ENCODE assay signal across 31 cellular contexts in genomic region chr9:101702257-101702656, GRCh38. TPM values are rescaled to one million over a fixed set of nuclear protein-coding genes. Genes with fewer than 3 reads are reported as not detected.
"Had no signal": no experiment of that assay in that cellular context is flagged by ENCODE, and none has a peak within 500 bp of the region (broad histone marks: within the 10 kb centered on the region; RNA-seq: fewer than 3 reads in every experiment).

No MANE protein-coding gene starts in this region.

- H3K4me1 ChIP-seq: left lung, neural progenitor cell, parathyroid adenoma, testis, tibial artery had no signal

- H3K36me3 ChIP-seq: esophagus squamous epithelium, left lung, neural progenitor cell, right lobe of liver, tibial artery had no signal

- H3K9me3 ChIP-seq: esophagus squamous epithelium, right lobe of liver, testis had no signal

- H3K36me3 Mint-ChIP-seq: naive thymus-derived CD4-positive, alpha-beta T cell; neural progenitor cell; type B pancreatic cell had no signal

- H3K27ac Mint-ChIP-seq: naive thymus-derived CD4-positive, alpha-beta T cell; nephron; neural progenitor cell; progenitor cell of endocrine pancreas; type B pancreatic cell had no signal

- H3K27me3 ChIP-seq: right lobe of liver, testis, tibial artery had no signal

- H3K9me3 Mint-ChIP-seq: neural progenitor cell, type B pancreatic cell had no signal

- DNase-seq: dorsolateral prefrontal cortex; effector CD4-positive, alpha-beta T cell; esophagus squamous epithelium; head of caudate nucleus; kidney; left cardiac atrium; left lung; mesendoderm; midbrain; naive thymus-derived CD4-positive, alpha-beta T cell; right lobe of liver; stimulated activated CD4-positive, alpha-beta T cell treated with anti-CD3 and anti-CD28 coated beads, Interleukin-12 subunit alpha, Interleukin-12 subunit beta, amount 100 ng/mL, for 4 hours; stimulated activated CD4-positive, alpha-beta T cell treated with anti-CD3 and anti-CD28 coated beads, Interleukin-1b, Interleukin-23, amount 100 ng/mL, for 48 hours; stimulated activated CD4-positive, alpha-beta T cell treated with anti-CD3 and anti-CD28 coated beads, Interleukin-4, amount 100 ng/mL, for 1 hour; stimulated activated CD8-positive, alpha-beta memory T cell treated with anti-CD3 and anti-CD28 coated beads, Interleukin-4, amount 100 ng/mL, for 48 hours; stimulated activated naive CD8-positive, alpha-beta T cell treated with anti-CD3 and anti-CD28 coated beads, Interleukin-15, Interleukin-2, amounts not matched to agents 100 U/mL and 50 U/mL, for 24 hours; substantia nigra; testis; tibial artery had no signal

- H3K27ac ChIP-seq: dorsolateral prefrontal cortex, esophagus squamous epithelium, left lung, neural progenitor cell, parathyroid adenoma, right lobe of liver, testis, tibial artery had no signal

- H3K4me3 Mint-ChIP-seq: naive thymus-derived CD4-positive, alpha-beta T cell; nephron; neural progenitor cell; type B pancreatic cell had no signal

- H3K4me3 ChIP-seq: dorsolateral prefrontal cortex, esophagus squamous epithelium, left lung, neural progenitor cell, right lobe of liver, smooth muscle cell, testis, tibial artery had no signal

- ATAC-seq: left cardiac atrium; left lung; naive thymus-derived CD4-positive, alpha-beta T cell; right lobe of liver; stimulated activated naive CD8-positive, alpha-beta T cell treated with anti-CD3 and anti-CD28 coated beads, Interleukin-15, Interleukin-2, amounts not matched to agents 100 U/mL and 50 U/mL, for 24 hours had no signal

RNA-seq across cellular contexts. Expression of gene GRIN3A, which starts 36.2 kb away (rescaled TPM):
- total RNA-seq: epithelial cell of proximal tubule, glomerular endothelial cell, lower leg skin, lung microvascular endothelial cell, mucosa of gallbladder, osteoblast, smooth muscle cell had no signal
